15 cellular contexts compared by ENCODE assay signal in genomic region chr7:106348231-106348630, GRCh38.
"Had no signal": no experiment of that assay in that cellular context is flagged by ENCODE, and none has a peak within 500 bp of the region (broad histone marks: within the 10 kb centered on the region; RNA-seq: fewer than 3 reads in every experiment).

No MANE protein-coding gene starts in this region.

- H3K4me1 Mint-ChIP-seq: brain had no signal

- H3K27ac Mint-ChIP-seq: brain had no signal

- DNase-seq: activated CD4-positive, alpha-beta T cell treated with anti-CD3 and anti-CD28 coated beads for 48 hours; activated naive CD4-positive, alpha-beta T cell treated with anti-CD3 and anti-CD28 coated beads, Interleukin-2, amount 50 U/mL, for 16 hours; amygdala; central memory CD4-positive, alpha-beta T cell; colonic mucosa; hippocampal formation; mammary epithelial cell; sigmoid colon; SK-N-SH; stimulated activated CD4-positive, alpha-beta T cell treated with anti-CD3 and anti-CD28 coated beads, Interleukin-1b, Interleukin-23, amount 100 ng/mL, for 48 hours; T-cell had no signal

- H3K27ac ChIP-seq: colonic mucosa, parathyroid adenoma, sigmoid colon had no signal

- H3K9me3 ChIP-seq: colonic mucosa had no signal

- H3K27me3 ChIP-seq: colonic mucosa, sigmoid colon had no signal

- H3K4me2 ChIP-seq: SK-N-SH had no signal

- ATAC-seq: esophagus mucosa, left lobe of liver, T-cell had no signal

- H2AFZ ChIP-seq: parathyroid adenoma had no signal

- H3K4me3 Mint-ChIP-seq: brain, T-cell had no signal

- H3K9me2 ChIP-seq: SK-N-SH had no signal

- H3K36me3 Mint-ChIP-seq: brain had no signal

- H3K4me3 ChIP-seq: colonic mucosa, sigmoid colon had no signal

- H3K4me1 ChIP-seq: colonic mucosa, parathyroid adenoma, sigmoid colon had no signal

- H3K36me3 ChIP-seq: colonic mucosa, sigmoid colon had no signal

- H3K79me2 ChIP-seq: parathyroid adenoma had no signal
